Comparison of ENCODE assay signal across 30 cellular contexts in the genomic region with DNA sequence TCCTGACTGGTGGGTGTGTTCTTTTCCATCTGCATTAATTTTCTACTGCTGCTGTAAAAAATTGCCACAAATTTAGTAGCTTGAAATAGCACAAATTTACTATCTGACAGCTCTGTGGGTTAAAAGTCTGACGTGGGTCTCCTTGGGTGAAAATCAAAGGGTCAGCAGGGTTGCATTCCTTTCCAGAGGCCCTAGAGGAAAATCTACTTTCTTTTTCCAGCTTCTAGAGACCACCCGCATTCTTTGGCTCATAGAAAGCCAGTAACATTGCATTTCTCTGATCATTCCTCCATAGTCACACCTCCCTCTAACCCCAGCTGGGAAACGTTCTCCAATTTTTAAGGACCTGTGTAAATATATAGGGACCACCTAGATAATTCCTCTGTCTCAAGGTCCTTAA.
"Had no signal": no experiment of that assay in that cellular context is flagged by ENCODE, and none has a peak within 500 bp of the region (broad histone marks: within the 10 kb centered on the region; RNA-seq: fewer than 3 reads in every experiment).

No MANE protein-coding gene starts in this region.

- H3K36me3 Mint-ChIP-seq: activated naive CD4-positive, alpha-beta T cell treated with anti-CD3 and anti-CD28 coated beads, Interleukin-2, amount 10 ng/mL, durations not matched to agents 7 days and 5 days; activated naive CD4-positive, alpha-beta T cell treated with anti-CD3 and anti-CD28 coated beads, Interleukin-2, amount 50 U/mL, for 72 hours; activated naive CD8-positive, alpha-beta T cell treated with anti-CD3 and anti-CD28 coated beads, Interleukin-2, amount 10 ng/mL, durations not matched to agents 7 days and 5 days; T-cell had no signal

- H3K4me1 Mint-ChIP-seq: activated CD4-positive, alpha-beta memory T cell treated with anti-CD3 and anti-CD28 coated beads, Interleukin-2, amount 10 ng/mL, durations not matched to agents 7 days and 5 days; activated CD4-positive, alpha-beta T cell treated with anti-CD3 and anti-CD28 coated beads, Interleukin-2, amount 10 ng/mL, durations not matched to agents 7 days and 5 days; activated naive CD4-positive, alpha-beta T cell treated with anti-CD3 and anti-CD28 coated beads, Interleukin-2, amount 10 ng/mL, durations not matched to agents 7 days and 5 days; activated naive CD8-positive, alpha-beta T cell treated with anti-CD3 and anti-CD28 coated beads, Interleukin-2, amount 10 ng/mL, durations not matched to agents 7 days and 5 days; central memory CD8-positive, alpha-beta T cell; T-cell had no signal

- H3K27ac Mint-ChIP-seq: activated CD4-positive, alpha-beta memory T cell treated with anti-CD3 and anti-CD28 coated beads, Interleukin-2, amount 10 ng/mL, durations not matched to agents 7 days and 5 days; activated CD4-positive, alpha-beta T cell treated with anti-CD3 and anti-CD28 coated beads, Interleukin-2, amount 10 ng/mL, durations not matched to agents 7 days and 5 days; activated naive CD4-positive, alpha-beta T cell treated with anti-CD3 and anti-CD28 coated beads, Interleukin-2, amount 10 ng/mL, durations not matched to agents 7 days and 5 days; activated naive CD4-positive, alpha-beta T cell treated with anti-CD3 and anti-CD28 coated beads, Interleukin-2, amount 50 U/mL, for 72 hours; activated naive CD8-positive, alpha-beta T cell treated with anti-CD3 and anti-CD28 coated beads, Interleukin-2, amount 10 ng/mL, durations not matched to agents 7 days and 5 days; activated T-cell treated with anti-CD3 and anti-CD28 coated beads, Interleukin-2, amount 50 U/mL, for 24 hours; activated T-cell treated with anti-CD3 and anti-CD28 coated beads, Interleukin-2, amount 50 U/mL, for 72 hours; T-cell; T-helper 17 cell; T-helper 2 cell treated with Interferon-gamma antibody and Interleukin-4, amounts not matched to agents 5 μg/mL and 100 μg/mL, for 36 hours had no signal

- H3K36me3 ChIP-seq: ascending aorta, brain microvascular endothelial cell, esophagus squamous epithelium, gastroesophageal sphincter, heart right ventricle had no signal

- DNase-seq: activated CD4-positive, alpha-beta memory T cell treated with anti-CD3 and anti-CD28 coated beads, Interleukin-2, amount 10 ng/mL, durations not matched to agents 7 days and 5 days; activated CD4-positive, alpha-beta T cell treated with anti-CD3 and anti-CD28 coated beads for 1 hour; activated CD4-positive, alpha-beta T cell treated with anti-CD3 and anti-CD28 coated beads for 4 hours; activated CD4-positive, alpha-beta T cell treated with anti-CD3 and anti-CD28 coated beads, Interleukin-2, amount 10 ng/mL, durations not matched to agents 7 days and 5 days; activated CD4-positive, alpha-beta T cell treated with anti-CD3 and anti-CD28 coated beads, Interleukin-2, amount 50 U/mL, for 4 hours; activated CD4-positive, CD25-positive, alpha-beta regulatory T cell; activated CD8-positive, alpha-beta memory T cell treated with anti-CD3 and anti-CD28 coated beads, Interleukin-2, amount 50 U/mL, for 48 hours; activated gamma-delta T cell; activated naive CD4-positive, alpha-beta T cell; activated naive CD4-positive, alpha-beta T cell treated with anti-CD3 and anti-CD28 coated beads, Interleukin-2, amount 10 ng/mL, durations not matched to agents 7 days and 5 days; activated naive CD8-positive, alpha-beta T cell treated with anti-CD3 and anti-CD28 coated beads, Interleukin-2, amount 10 ng/mL, durations not matched to agents 7 days and 5 days; activated T-cell treated with anti-CD3 and anti-CD28 coated beads for 4 hours; activated T-cell treated with anti-CD3 and anti-CD28 coated beads, Interleukin-2, amount 50 U/mL, for 24 hours; activated T-cell treated with anti-CD3 and anti-CD28 coated beads, Interleukin-2, amount 50 U/mL, for 72 hours; brain microvascular endothelial cell; cortex of kidney; dermis blood vessel endothelial cell; effector CD8-positive, alpha-beta T cell; esophagus squamous epithelium; foreskin melanocyte; heart right ventricle; T-cell; T-helper 17 cell; T1000 had no signal

- H3K9me3 Mint-ChIP-seq: activated CD4-positive, alpha-beta memory T cell treated with anti-CD3 and anti-CD28 coated beads, Interleukin-2, amount 10 ng/mL, durations not matched to agents 7 days and 5 days; activated CD4-positive, alpha-beta T cell treated with anti-CD3 and anti-CD28 coated beads, Interleukin-2, amount 10 ng/mL, durations not matched to agents 7 days and 5 days; activated naive CD4-positive, alpha-beta T cell treated with anti-CD3 and anti-CD28 coated beads, Interleukin-2, amount 10 ng/mL, durations not matched to agents 7 days and 5 days; activated naive CD4-positive, alpha-beta T cell treated with anti-CD3 and anti-CD28 coated beads, Interleukin-2, amount 50 U/mL, for 72 hours; activated naive CD8-positive, alpha-beta T cell treated with anti-CD3 and anti-CD28 coated beads, Interleukin-2, amount 10 ng/mL, durations not matched to agents 7 days and 5 days; activated T-cell treated with anti-CD3 and anti-CD28 coated beads, Interleukin-2, amount 50 U/mL, for 24 hours; activated T-cell treated with anti-CD3 and anti-CD28 coated beads, Interleukin-2, amount 50 U/mL, for 72 hours; central memory CD8-positive, alpha-beta T cell; T-cell; T-helper 2 cell treated with Interferon-gamma antibody and Interleukin-4, amounts not matched to agents 5 μg/mL and 100 μg/mL, for 36 hours had no signal

- H3K4me1 ChIP-seq: ascending aorta, gastroesophageal sphincter, heart right ventricle had no signal

- ATAC-seq: activated naive CD4-positive, alpha-beta T cell treated with anti-CD3 and anti-CD28 coated beads, Interleukin-2, amount 50 U/mL, for 72 hours; activated T-cell treated with anti-CD3 and anti-CD28 coated beads, Interleukin-2, amount 50 U/mL, for 72 hours; gastroesophageal sphincter; heart right ventricle; T-cell; T-helper 17 cell had no signal

- H3K27me3 Mint-ChIP-seq: activated CD4-positive, alpha-beta T cell treated with anti-CD3 and anti-CD28 coated beads, Interleukin-2, amount 10 ng/mL, durations not matched to agents 7 days and 5 days; activated naive CD8-positive, alpha-beta T cell treated with anti-CD3 and anti-CD28 coated beads, Interleukin-2, amount 10 ng/mL, durations not matched to agents 7 days and 5 days; activated T-cell treated with anti-CD3 and anti-CD28 coated beads, Interleukin-2, amount 50 U/mL, for 24 hours; central memory CD8-positive, alpha-beta T cell; T-cell; T-helper 17 cell had no signal

- H3K4me3 Mint-ChIP-seq: activated CD4-positive, alpha-beta memory T cell treated with anti-CD3 and anti-CD28 coated beads, Interleukin-2, amount 10 ng/mL, durations not matched to agents 7 days and 5 days; activated CD4-positive, alpha-beta T cell treated with anti-CD3 and anti-CD28 coated beads, Interleukin-2, amount 10 ng/mL, durations not matched to agents 7 days and 5 days; activated naive CD4-positive, alpha-beta T cell treated with anti-CD3 and anti-CD28 coated beads, Interleukin-2, amount 10 ng/mL, durations not matched to agents 7 days and 5 days; activated naive CD8-positive, alpha-beta T cell treated with anti-CD3 and anti-CD28 coated beads, Interleukin-2, amount 10 ng/mL, durations not matched to agents 7 days and 5 days; activated T-cell treated with anti-CD3 and anti-CD28 coated beads, Interleukin-2, amount 50 U/mL, for 24 hours; activated T-cell treated with anti-CD3 and anti-CD28 coated beads, Interleukin-2, amount 50 U/mL, for 72 hours; central memory CD8-positive, alpha-beta T cell; T-cell; T-helper 17 cell; T-helper 2 cell treated with Interferon-gamma antibody and Interleukin-4, amounts not matched to agents 5 μg/mL and 100 μg/mL, for 36 hours had no signal

- H3K27me3 ChIP-seq: ascending aorta, brain microvascular endothelial cell, esophagus squamous epithelium, gastroesophageal sphincter, heart right ventricle had no signal

- H3K4me3 ChIP-seq: ascending aorta, esophagus squamous epithelium, gastroesophageal sphincter, heart right ventricle had no signal

- H3K27ac ChIP-seq: ascending aorta, brain microvascular endothelial cell, epithelial cell of prostate, esophagus squamous epithelium, gastroesophageal sphincter, heart right ventricle had no signal

- H3K9me3 ChIP-seq: ascending aorta, esophagus squamous epithelium, gastroesophageal sphincter, heart right ventricle had no signal
